22 cellular contexts compared by ENCODE assay signal in genomic region chr3:97948351-97949109, GRCh38.
"Had no signal": no experiment of that assay in that cellular context is flagged by ENCODE, and none has a peak within 500 bp of the region (broad histone marks: within the 10 kb centered on the region; RNA-seq: fewer than 3 reads in every experiment).

No MANE protein-coding gene starts in this region.

- H3K4me1 ChIP-seq: neural progenitor cell, upper lobe of right lung had no signal

- H3K27ac ChIP-seq: left lung, neural progenitor cell, upper lobe of right lung had no signal

- H3K9ac ChIP-seq: neural progenitor cell had no signal

- FAIRE-seq: TTC549 had no signal

- H3K4me3 Mint-ChIP-seq: activated naive CD4-positive, alpha-beta T cell treated with anti-CD3 and anti-CD28 coated beads, Interleukin-2, amount 10 ng/mL, durations not matched to agents 7 days and 5 days; activated T-cell treated with anti-CD3 and anti-CD28 coated beads, Interleukin-2, amount 50 U/mL, for 24 hours; immature natural killer cell; naive B cell; neural progenitor cell; T-helper 2 cell treated with Interferon-gamma antibody and Interleukin-4, amounts not matched to agents 5 μg/mL and 100 μg/mL, for 36 hours had no signal

- H3K27me3 Mint-ChIP-seq: activated naive CD4-positive, alpha-beta T cell treated with anti-CD3 and anti-CD28 coated beads, Interleukin-2, amount 10 ng/mL, durations not matched to agents 7 days and 5 days; activated T-cell treated with anti-CD3 and anti-CD28 coated beads, Interleukin-2, amount 50 U/mL, for 24 hours; naive B cell had no signal

- H2AFZ ChIP-seq: neural progenitor cell had no signal

- H3K27ac Mint-ChIP-seq: activated naive CD4-positive, alpha-beta T cell treated with anti-CD3 and anti-CD28 coated beads, Interleukin-2, amount 10 ng/mL, durations not matched to agents 7 days and 5 days; activated T-cell treated with anti-CD3 and anti-CD28 coated beads, Interleukin-2, amount 50 U/mL, for 24 hours; neural progenitor cell; T-helper 2 cell treated with Interferon-gamma antibody and Interleukin-4, amounts not matched to agents 5 μg/mL and 100 μg/mL, for 36 hours had no signal

- H3K9me3 ChIP-seq: left lung, upper lobe of right lung had no signal

- H3K4me3 ChIP-seq: left lung, lung, neural progenitor cell, upper lobe of right lung had no signal

- DNase-seq: activated CD4-positive, alpha-beta T cell treated with anti-CD3 and anti-CD28 coated beads for 1 hour; activated CD4-positive, alpha-beta T cell treated with anti-CD3 and anti-CD28 coated beads, Interleukin-2, amount 50 U/mL, for 4 hours; activated CD8-positive, alpha-beta memory T cell treated with anti-CD3 and anti-CD28 coated beads for 24 hours; activated CD8-positive, alpha-beta memory T cell treated with anti-CD3 and anti-CD28 coated beads, Interleukin-2, amount 50 U/mL, for 4 hours; activated effector memory CD4-positive, alpha-beta T cell treated with Interleukin-2 at 50 U/mL for 16 hours; activated naive CD4-positive, alpha-beta T cell treated with anti-CD3 and anti-CD28 coated beads, Interleukin-2, amount 10 ng/mL, durations not matched to agents 7 days and 5 days; activated T-cell treated with anti-CD3 and anti-CD28 coated beads, Interleukin-2, amount 50 U/mL, for 24 hours; amygdala; cortex of kidney; immature natural killer cell; left lung; naive B cell; retina; stimulated activated CD4-positive, alpha-beta T cell treated with anti-CD3 and anti-CD28 coated beads, Interleukin-2, amount 100 ng/mL, for 48 hours; stimulated activated CD8-positive, alpha-beta memory T cell treated with anti-CD3 and anti-CD28 coated beads, Interleukin-4, amount 100 ng/mL, for 48 hours; stimulated activated naive CD4-positive, alpha-beta T cell; SW 1271; upper lobe of right lung had no signal

- H3K4me2 ChIP-seq: neural progenitor cell had no signal

- H3K27me3 ChIP-seq: left lung, neural progenitor cell, upper lobe of right lung had no signal

- H3K4me1 Mint-ChIP-seq: activated naive CD4-positive, alpha-beta T cell treated with anti-CD3 and anti-CD28 coated beads, Interleukin-2, amount 10 ng/mL, durations not matched to agents 7 days and 5 days; immature natural killer cell; naive B cell; neural progenitor cell had no signal

- H3K9me3 Mint-ChIP-seq: activated naive CD4-positive, alpha-beta T cell treated with anti-CD3 and anti-CD28 coated beads, Interleukin-2, amount 10 ng/mL, durations not matched to agents 7 days and 5 days; activated T-cell treated with anti-CD3 and anti-CD28 coated beads, Interleukin-2, amount 50 U/mL, for 24 hours; immature natural killer cell; naive B cell; neural progenitor cell; T-helper 2 cell treated with Interferon-gamma antibody and Interleukin-4, amounts not matched to agents 5 μg/mL and 100 μg/mL, for 36 hours had no signal

- ATAC-seq: left lung, upper lobe of right lung had no signal
